In the genomic region with DNA sequence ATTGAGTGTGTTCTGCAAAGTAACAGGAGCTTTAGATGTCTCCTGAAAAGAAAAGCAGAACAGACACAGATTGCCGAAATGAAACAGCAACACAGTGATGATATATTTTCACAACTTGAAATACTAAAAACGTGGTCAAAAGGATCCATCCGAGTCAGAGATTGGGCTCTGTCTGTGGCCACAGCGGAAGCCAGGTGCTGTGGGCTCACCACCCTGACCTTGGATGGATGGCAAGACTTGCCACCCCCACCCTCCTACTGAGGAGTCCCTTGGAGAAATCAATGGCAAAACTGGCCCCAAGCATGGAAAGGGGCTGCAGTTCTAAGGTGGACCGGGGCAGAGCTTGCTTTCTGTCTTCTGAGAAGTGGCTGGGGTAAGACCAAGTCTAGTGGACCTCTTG, we compare ENCODE assay signal across 11 cellular contexts. TPM values are rescaled to one million over a fixed set of nuclear protein-coding genes. Genes with fewer than 3 reads are reported as not detected.
DNase-seq lines count a peak whose midpoint lies in the region; ATAC-seq and TF ChIP-seq lines count a peak whose summit lies in the region.
"Had no signal": no experiment of that assay in that cellular context is flagged by ENCODE, and none has a peak within 500 bp of the region (broad histone marks: within the 10 kb centered on the region; RNA-seq: fewer than 3 reads in every experiment).

No MANE protein-coding gene starts in this region.

- H3K27me3 Mint-ChIP-seq in T-helper 1 cell treated with Interleukin-12 subunit alpha and Interleukin-12 subunit beta and Interleukin-4 antibody, amounts not matched to agents 30 μg/mL and 1 μg/mL, for 36 hours (ENCODE audit: low read depth) = no peaks in the 10 kb centered on the region
- no peaks in the 10 kb centered on the region for H3K27me3 Mint-ChIP-seq in natural killer cell (ENCODE audit: low read depth in 2 of 2)

- DNase-seq in natural killer cell = no peak
- no peak for DNase-seq in stimulated activated naive CD4-positive, alpha-beta T cell (lab: John Stamatoyannopoulos, UW)
- no peak for DNase-seq in amniotic stem cell (lab: John Stamatoyannopoulos, UW)
- no peak for DNase-seq in OCI-M2 (lab: John Stamatoyannopoulos, UW; ENCODE audit: unreplicated experiment)
- no peak for DNase-seq in putamen (ENCODE audit: low spot score)
- DNase-seq: HCEC 1CT, NCI-H1417 treated with DMSO at 0.1 percent for 48 hours, SW 1271 had no signal

- peaks cover 23% of the 10 kb centered on the region for H3K36me3 Mint-ChIP-seq in T-helper 1 cell treated with Interleukin-12 subunit alpha and Interleukin-12 subunit beta and Interleukin-4 antibody, amounts not matched to agents 30 μg/mL and 1 μg/mL, for 36 hours (ENCODE audit: low read depth)
- H3K36me3 Mint-ChIP-seq in natural killer cell = peaks cover 9% of the 10 kb centered on the region

- H3K4me3 Mint-ChIP-seq in T-helper 1 cell treated with Interleukin-12 subunit alpha and Interleukin-12 subunit beta and Interleukin-4 antibody, amounts not matched to agents 30 μg/mL and 1 μg/mL, for 36 hours = peak overlapping the region; percentile 94
- H3K4me3 Mint-ChIP-seq in natural killer cell = peak overlapping the region; percentile 95

- peak overlapping the region; percentile 44 for H3K4me3 ChIP-seq in GM08714 (ENCODE audit: low read length)

- peaks cover 51% of the 10 kb centered on the region for H3K4me1 Mint-ChIP-seq in T-helper 1 cell treated with Interleukin-12 subunit alpha and Interleukin-12 subunit beta and Interleukin-4 antibody, amounts not matched to agents 30 μg/mL and 1 μg/mL, for 36 hours (ENCODE audit: low read depth)
- H3K4me1 Mint-ChIP-seq in natural killer cell = peaks cover 82 to 85% of the 10 kb centered on the region in 2 donors

- TF ChIP-seq CTCF in natural killer cell (IDR thresholded peaks at IDR 0.05) = no peak

- ATAC-seq in GM21447 (IDR thresholded peaks at IDR 0.05; ENCODE audit: unreplicated experiment) (peak; percentile 44), natural killer cell (peak; percentile 12 to 35 (median 31))

- intact Hi-C loops in natural killer cell (cut with micrococcal nuclease) = loop anchor here (2.0 kb wide), 1 partner anchor 15 kb away; no protein-coding TSS in a partner anchor

- H3K9me3 Mint-ChIP-seq in T-helper 1 cell treated with Interleukin-12 subunit alpha and Interleukin-12 subunit beta and Interleukin-4 antibody, amounts not matched to agents 30 μg/mL and 1 μg/mL, for 36 hours = peaks cover 3% of the 10 kb centered on the region
- no peaks in the 10 kb centered on the region for H3K9me3 Mint-ChIP-seq in natural killer cell

- H3K27ac Mint-ChIP-seq in T-helper 1 cell treated with Interleukin-12 subunit alpha and Interleukin-12 subunit beta and Interleukin-4 antibody, amounts not matched to agents 30 μg/mL and 1 μg/mL, for 36 hours = peak overlapping the region; percentile 61
- peak overlapping the region; percentile 97 to 99 for H3K27ac Mint-ChIP-seq in natural killer cell

RNA-seq across cellular contexts. Expression of gene ACKR3, which starts 31.4 kb away (rescaled TPM):
- total RNA-seq in natural killer cell = 1 to 10 TPM; 4.4 to 5.5 (median 4.6) TPM
